ENCODE assay signal across 8 cellular contexts in the genomic region with DNA sequence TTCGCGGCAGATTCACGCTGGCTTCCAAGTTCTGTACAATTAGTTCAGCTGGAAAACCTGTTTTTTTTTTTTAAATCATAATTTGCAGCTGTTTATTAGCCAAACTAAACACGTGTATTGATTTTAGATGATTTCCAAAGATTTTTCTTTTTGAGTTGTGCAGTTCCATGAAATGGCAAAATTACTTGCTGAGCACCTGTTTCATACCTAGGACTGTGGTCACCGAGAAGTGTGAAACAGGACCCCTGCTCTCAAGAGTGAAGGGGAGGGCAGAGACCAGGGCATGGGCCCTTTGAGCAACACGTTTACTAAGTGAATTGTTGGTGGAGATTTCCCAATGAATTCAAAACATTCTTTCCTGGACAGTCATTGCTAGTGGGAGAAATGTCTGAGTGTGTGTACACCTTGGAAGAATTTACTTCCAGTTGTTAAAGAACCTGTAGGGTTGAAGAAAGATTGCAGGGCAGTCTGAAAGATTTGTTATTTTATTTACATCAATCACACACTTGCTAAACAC. TPM values are rescaled to one million over a fixed set of nuclear protein-coding genes. Genes with fewer than 3 reads are reported as not detected.
DNase-seq lines count a peak whose midpoint lies in the region; ATAC-seq and TF ChIP-seq lines count a peak whose summit lies in the region.

No MANE protein-coding gene starts in this region.

- H3K27ac ChIP-seq in SJSA1 = peak overlapping the region; percentile 95
- no peak overlapping the region for H3K27ac ChIP-seq in neutrophil

- no peak for TF ChIP-seq CTCF in epithelial cell of proximal tubule (conservative IDR thresholded peaks at IDR 0.05; ENCODE audit: low read depth, low read length)
- no peak for TF ChIP-seq CTCF in neutrophil (IDR thresholded peaks at IDR 0.05)

- H3K36me3 Mint-ChIP-seq in activated T-cell treated with anti-CD3 and anti-CD28 coated beads, Interleukin-2, amount 50 U/mL, for 4 hours (ENCODE audit: insufficient read depth) = no peaks in the 10 kb centered on the region

- H3K4me1 Mint-ChIP-seq in activated T-cell treated with anti-CD3 and anti-CD28 coated beads, Interleukin-2, amount 50 U/mL, for 4 hours (ENCODE audit: low read depth) = peaks cover 24% of the 10 kb centered on the region

- H3K27me3 Mint-ChIP-seq in activated T-cell treated with anti-CD3 and anti-CD28 coated beads, Interleukin-2, amount 50 U/mL, for 4 hours (ENCODE audit: low read depth) = no peaks in the 10 kb centered on the region

- H3K4me1 ChIP-seq in SJSA1 (replicated peaks) = peaks cover 23% of the 10 kb centered on the region
- H3K4me1 ChIP-seq in neutrophil (ENCODE audit: control insufficient read depth in 1 of 2, insufficient read depth in 1 of 2, low read depth in 1 of 2, low read length in 1 of 2) = peaks cover 18 to 26% of the 10 kb centered on the region in 2 experiments

- H3K4me3 ChIP-seq in SJSA1 = peak overlapping the region; percentile 100
- H3K4me3 ChIP-seq in epithelial cell of proximal tubule (ENCODE audit: low read depth, low read length) = peak overlapping the region; percentile 80
- peak overlapping the region; percentile 61 to 79 for H3K4me3 ChIP-seq in neutrophil (ENCODE audit: low read depth in 1 of 2, low read length in 1 of 2)

- H3K9me3 Mint-ChIP-seq in activated T-cell treated with anti-CD3 and anti-CD28 coated beads, Interleukin-2, amount 50 U/mL, for 4 hours = no peaks in the 10 kb centered on the region

- no peak for ATAC-seq in activated T-cell treated with anti-CD3 and anti-CD28 coated beads, Interleukin-2, amount 50 U/mL, for 4 hours
- ATAC-seq in HG03565 (IDR thresholded peaks at IDR 0.05; ENCODE audit: unreplicated experiment) = no peak

- peak overlapping the region; percentile 74 for H3K4me3 Mint-ChIP-seq in activated T-cell treated with anti-CD3 and anti-CD28 coated beads, Interleukin-2, amount 50 U/mL, for 4 hours

- peaks cover 3% of the 10 kb centered on the region; the same call in 1 of the 2 replicates for H3K9me3 ChIP-seq in SJSA1 (replicated peaks)
- H3K9me3 ChIP-seq in neutrophil = no peaks in the 10 kb centered on the region

- H3K27me3 ChIP-seq in SJSA1 (replicated peaks) = no peaks in the 10 kb centered on the region
- H3K27me3 ChIP-seq in neutrophil = peaks cover 34% of the 10 kb centered on the region

- H3K36me3 ChIP-seq in SJSA1 (peaks cover 11% of the 10 kb centered on the region), neutrophil (no peaks in the 10 kb centered on the region)

- DNase-seq in activated T-cell treated with anti-CD3 and anti-CD28 coated beads, Interleukin-2, amount 50 U/mL, for 4 hours = no peak
- DNase-seq in activated T-cell treated with anti-CD3 and anti-CD28 coated beads for 4 hours = no peak
- peak; percentile 55 to 69 for DNase-seq in SJSA1 (ENCODE audit: low read depth in 1 of 2, low spot score in 2 of 2)
- peak; percentile 82 for DNase-seq in epithelial cell of proximal tubule (ENCODE audit: low read depth)
- no peak for DNase-seq in stimulated activated naive CD4-positive, alpha-beta T cell treated with Interleukin-2 at 50 U/mL for 16 hours (lab: John Stamatoyannopoulos, UW)
- no peak for DNase-seq in activated CD4-positive, alpha-beta T cell treated with anti-CD3 and anti-CD28 coated beads, Interleukin-2, amount 50 U/mL, for 1 hour

RNA-seq across cellular contexts. Expression of a gene that starts 0.7 kb away (rescaled TPM):
- total RNA-seq in activated T-cell treated with anti-CD3 and anti-CD28 coated beads, Interleukin-2, amount 50 U/mL, for 4 hours = 1 to 10 TPM in 2 of 3 donors, under 1 TPM in 1; 0.74 to 2.2 (median 1.1) TPM
- total RNA-seq in SJSA1 (2014; rRNA removed; shearing (Covaris generic)) = 33.3 and 37.6 TPM in 2 replicates
- total RNA-seq in epithelial cell of proximal tubule = 23.1 and 30.7 TPM in 2 replicates

Comparison
In these comparisons a context has a peak if more than half of its experiments do, and no peak if none do; other contexts are left out.
1. DNase-seq: peak in SJSA1 (2 of 2) and epithelial cell of proximal tubule (single experiment); none in activated T-cell treated with anti-CD3 and anti-CD28 coated beads, Interleukin-2, amount 50 U/mL, for 4 hours (single experiment), activated T-cell treated with anti-CD3 and anti-CD28 coated beads for 4 hours (single experiment), stimulated activated naive CD4-positive, alpha-beta T cell treated with Interleukin-2 at 50 U/mL for 16 hours (single experiment) and activated CD4-positive, alpha-beta T cell treated with anti-CD3 and anti-CD28 coated beads, Interleukin-2, amount 50 U/mL, for 1 hour (single experiment).
2. Peak in every context shown above with its lines, with median percentiles within 50 percentile points of each other: H3K4me3 ChIP-seq.